ENCODE assay signal across 9 cellular contexts in the genomic region with DNA sequence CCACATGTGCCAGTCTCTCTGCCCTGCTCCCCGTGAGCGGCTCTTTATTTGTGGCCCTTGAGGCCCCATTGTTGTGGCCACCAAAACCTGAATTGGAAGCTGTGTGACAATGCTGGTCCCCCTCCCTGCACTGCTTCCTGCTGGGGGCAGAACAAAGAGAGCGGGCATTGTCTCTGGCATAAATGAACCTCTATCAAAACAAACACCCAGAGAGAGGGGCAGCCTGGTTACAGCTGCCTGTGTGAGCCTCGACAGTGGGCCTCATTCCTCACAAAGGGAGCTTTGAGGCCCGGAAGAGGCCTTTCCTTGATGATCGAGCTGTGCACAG.
A peak's percentile ranks its signal among the peaks of the same experiment; 100 is the strongest.
DNase-seq lines count a peak whose midpoint lies in the region; ATAC-seq and TF ChIP-seq lines count a peak whose summit lies in the region.
"Had no signal": no experiment of that assay in that cellular context is flagged by ENCODE, and none has a peak within 500 bp of the region (broad histone marks: within the 10 kb centered on the region; RNA-seq: fewer than 3 reads in every experiment).

No MANE protein-coding gene starts in this region.

- H3K4me3 ChIP-seq in CD4-positive, CD25-positive, alpha-beta regulatory T cell (ENCODE audit: low read depth, low read length) = no peak overlapping the region
- H3K4me3 ChIP-seq in neural cell (ENCODE audit: low read length) (peak overlapping the region; percentile 55), ovary (no peak overlapping the region)

- H3K4me2 ChIP-seq in neural cell (ENCODE audit: low read length) = no peak overlapping the region

- TF ChIP-seq POLR2A in ovary (IDR thresholded peaks at IDR 0.05) = no peak

- no peak for TF ChIP-seq CTCF in neural cell (IDR thresholded peaks at IDR 0.05; ENCODE audit: poor library complexity, severe bottlenecking)
- TF ChIP-seq CTCF in ovary (IDR thresholded peaks at IDR 0.05) = no peak

- no peak overlapping the region for H2AFZ ChIP-seq in neural cell (ENCODE audit: low read depth, low read length)

- peak overlapping the region; percentile 10 for H3K9ac ChIP-seq in neural cell (ENCODE audit: low read length)

- no peaks in the 10 kb centered on the region for H3K9me3 ChIP-seq in CD4-positive, CD25-positive, alpha-beta regulatory T cell (ENCODE audit: control insufficient read depth in 2 of 2, low read length in 2 of 2)
- no peaks in the 10 kb centered on the region for H3K9me3 ChIP-seq in neural cell (ENCODE audit: low read length)
- H3K9me3 ChIP-seq in ovary = no peaks in the 10 kb centered on the region

- no peaks in the 10 kb centered on the region for H3K27me3 Mint-ChIP-seq in CD4-positive, CD25-positive, alpha-beta regulatory T cell

- H3K27me3 ChIP-seq in CD4-positive, CD25-positive, alpha-beta regulatory T cell (ENCODE audit: control insufficient read depth, insufficient read depth, low read length) = no peaks in the 10 kb centered on the region
- no peaks in the 10 kb centered on the region for H3K27me3 ChIP-seq in neural cell (ENCODE audit: insufficient read depth, low read depth, low read length)
- H3K27me3 ChIP-seq in ovary = no peaks in the 10 kb centered on the region

- H3F3A ChIP-seq in neural cell (ENCODE audit: insufficient read depth, low read length, poor library complexity, severe bottlenecking) = no peaks in the 10 kb centered on the region

- no peaks in the 10 kb centered on the region for H3K36me3 ChIP-seq in CD4-positive, CD25-positive, alpha-beta regulatory T cell (ENCODE audit: control insufficient read depth, insufficient read depth, low read length)
- H3K36me3 ChIP-seq in neural cell (ENCODE audit: insufficient read depth, low read length) (no peaks in the 10 kb centered on the region), ovary (no peaks in the 10 kb centered on the region)

- H4K20me1 ChIP-seq in neural cell (ENCODE audit: insufficient read depth) = peaks cover 5% of the 10 kb centered on the region

- no peak for TF ChIP-seq RAD21 in neural cell (conservative IDR thresholded peaks at IDR 0.05)

- H3K4me3 Mint-ChIP-seq in CD4-positive, CD25-positive, alpha-beta regulatory T cell = peak overlapping the region in 3 of 4 donors; percentile 32 to 81 (median 70)

- H3K27ac Mint-ChIP-seq in CD4-positive, CD25-positive, alpha-beta regulatory T cell = peak overlapping the region; percentile 53 to 88 (median 58)

- H3K79me2 ChIP-seq in neural cell (replicated peaks; ENCODE audit: insufficient read depth, low read length) = peaks cover 37% of the 10 kb centered on the region

- H3K9me2 ChIP-seq in neural cell (ENCODE audit: insufficient read depth, low read length) = no peaks in the 10 kb centered on the region

- peaks cover 5% of the 10 kb centered on the region for H3K36me3 Mint-ChIP-seq in CD4-positive, CD25-positive, alpha-beta regulatory T cell

- ATAC-seq in CD4-positive, CD25-positive, alpha-beta regulatory T cell (ENCODE audit: low read depth in 2 of 2) = peak in 1 of 2 donors; percentile 43
- ATAC-seq in GM21360 (IDR thresholded peaks at IDR 0.05; ENCODE audit: unreplicated experiment) = no peak

- TF ChIP-seq EP300 in neural cell (conservative IDR thresholded peaks at IDR 0.05; ENCODE audit: poor library complexity, severe bottlenecking) (no peak), ovary (IDR thresholded peaks at IDR 0.05) (no peak)

- H3K4me1 Mint-ChIP-seq in CD4-positive, CD25-positive, alpha-beta regulatory T cell = peaks cover 0 to 73% (median 15%) of the 10 kb centered on the region in 4 donors

- peaks cover 3% of the 10 kb centered on the region for H3K4me1 ChIP-seq in CD4-positive, CD25-positive, alpha-beta regulatory T cell (ENCODE audit: control insufficient read depth, insufficient read depth, low read length, poor library complexity, severe bottlenecking)
- H3K4me1 ChIP-seq in ovary (ENCODE audit: insufficient read depth) = peaks cover 27% of the 10 kb centered on the region

- intact Hi-C loops in ovary (cut with DNase I) = no loop called here

- 74 to 84% (median 74%) methylated on average over 6 of the region's 6 CpGs for WGBS in ovary, 3 donors

- no peak overlapping the region for H3K27ac ChIP-seq in CD4-positive, CD25-positive, alpha-beta regulatory T cell (ENCODE audit: insufficient read depth, low read length, poor library complexity, severe bottlenecking)
- H3K27ac ChIP-seq in caudate nucleus (ENCODE audit: low read depth, low read length) (peak overlapping the region; percentile 65), neural cell (ENCODE audit: low read length) (peak overlapping the region; percentile 5), ovary (no peak overlapping the region)

- H3K9me3 Mint-ChIP-seq in CD4-positive, CD25-positive, alpha-beta regulatory T cell = no peaks in the 10 kb centered on the region

- DNase-seq in CD4-positive, CD25-positive, alpha-beta regulatory T cell = no peak
- DNase-seq in NCI-H2029 (lab: John Stamatoyannopoulos, UW) = peak; percentile 15
- DNase-seq in caudate nucleus (lab: John Stamatoyannopoulos, UW) = peak in 58 of 61 donors; percentile 39 to 94 (median 81)
- DNase-seq in GM03348 (ENCODE audit: low spot score) = no peak
- DNase-seq in ovary = no peak
- no peak for DNase-seq in NCI-H446 treated with DMSO at 0.1 percent for 48 hours (lab: John Stamatoyannopoulos, UW)
- DNase-seq: stimulated activated CD8-positive, alpha-beta memory T cell treated with anti-CD3 and anti-CD28 coated beads, Interleukin-4, amount 100 ng/mL, for 48 hours had no signal

TF ChIP-seq in neural cell, 6 proteins besides CTCF, POLR2A, EP300 and RAD21:
- no peak for TF ChIP-seq SMC3 (conservative IDR thresholded peaks at IDR 0.05; ENCODE audit: poor library complexity)
- TF ChIP-seq, protein P1, sequence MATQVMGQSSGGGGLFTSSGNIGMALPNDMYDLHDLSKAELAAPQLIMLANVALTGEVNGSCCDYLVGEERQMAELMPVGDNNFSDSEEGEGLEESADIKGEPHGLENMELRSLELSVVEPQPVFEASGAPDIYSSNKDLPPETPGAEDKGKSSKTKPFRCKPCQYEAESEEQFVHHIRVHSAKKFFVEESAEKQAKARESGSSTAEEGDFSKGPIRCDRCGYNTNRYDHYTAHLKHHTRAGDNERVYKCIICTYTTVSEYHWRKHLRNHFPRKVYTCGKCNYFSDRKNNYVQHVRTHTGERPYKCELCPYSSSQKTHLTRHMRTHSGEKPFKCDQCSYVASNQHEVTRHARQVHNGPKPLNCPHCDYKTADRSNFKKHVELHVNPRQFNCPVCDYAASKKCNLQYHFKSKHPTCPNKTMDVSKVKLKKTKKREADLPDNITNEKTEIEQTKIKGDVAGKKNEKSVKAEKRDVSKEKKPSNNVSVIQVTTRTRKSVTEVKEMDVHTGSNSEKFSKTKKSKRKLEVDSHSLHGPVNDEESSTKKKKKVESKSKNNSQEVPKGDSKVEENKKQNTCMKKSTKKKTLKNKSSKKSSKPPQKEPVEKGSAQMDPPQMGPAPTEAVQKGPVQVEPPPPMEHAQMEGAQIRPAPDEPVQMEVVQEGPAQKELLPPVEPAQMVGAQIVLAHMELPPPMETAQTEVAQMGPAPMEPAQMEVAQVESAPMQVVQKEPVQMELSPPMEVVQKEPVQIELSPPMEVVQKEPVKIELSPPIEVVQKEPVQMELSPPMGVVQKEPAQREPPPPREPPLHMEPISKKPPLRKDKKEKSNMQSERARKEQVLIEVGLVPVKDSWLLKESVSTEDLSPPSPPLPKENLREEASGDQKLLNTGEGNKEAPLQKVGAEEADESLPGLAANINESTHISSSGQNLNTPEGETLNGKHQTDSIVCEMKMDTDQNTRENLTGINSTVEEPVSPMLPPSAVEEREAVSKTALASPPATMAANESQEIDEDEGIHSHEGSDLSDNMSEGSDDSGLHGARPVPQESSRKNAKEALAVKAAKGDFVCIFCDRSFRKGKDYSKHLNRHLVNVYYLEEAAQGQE (IDR thresholded peaks at IDR 0.05; ENCODE audit: borderline replicate concordance) = no peak
- TF ChIP-seq TAF1 (IDR thresholded peaks at IDR 0.05; ENCODE audit: low read depth) = no peak
- no peak for TF ChIP-seq MXI1 (conservative IDR thresholded peaks at IDR 0.05; ENCODE audit: poor library complexity, severe bottlenecking)
- no peak for TF ChIP-seq EZH2 (IDR thresholded peaks at IDR 0.05; ENCODE audit: borderline replicate concordance, insufficient read depth, low read length, poor library complexity, severe bottlenecking)
TF ChIP-seq in neural cell: peak in this region for 0.

Comparison
In these comparisons a context has a peak if more than half of its experiments do, and no peak if none do; other contexts are left out.
1. DNase-seq: peak in NCI-H2029 (single experiment) and caudate nucleus (58 of 61); none in CD4-positive, CD25-positive, alpha-beta regulatory T cell (0 of 3), GM03348 (single experiment), ovary (0 of 5) and NCI-H446 treated with DMSO at 0.1 percent for 48 hours (single experiment).
2. H3K27ac ChIP-seq: peak in caudate nucleus (single experiment) and neural cell (single experiment); none in CD4-positive, CD25-positive, alpha-beta regulatory T cell (single experiment) and ovary (0 of 2).